ENCODE assay signal across 22 cellular contexts in the genomic region with DNA sequence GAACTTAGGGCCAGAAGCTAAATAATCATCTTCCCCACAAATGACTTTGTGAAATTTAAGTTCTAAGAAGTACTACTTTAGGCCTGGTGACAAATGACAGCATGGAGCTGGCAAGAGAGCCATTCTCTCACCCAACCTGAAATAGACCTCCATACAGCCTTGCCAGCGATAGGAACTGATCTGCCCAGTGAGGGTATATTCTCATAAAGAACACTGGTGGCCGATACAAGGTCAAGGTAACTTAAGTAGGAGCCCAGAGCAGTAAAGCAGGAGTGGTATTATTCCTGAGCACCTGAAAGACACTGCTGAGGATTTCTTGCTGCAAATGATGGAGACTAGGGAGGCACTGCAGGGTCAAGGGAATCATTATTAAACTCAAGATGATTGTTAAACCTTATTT. TPM values are rescaled to one million over a fixed set of nuclear protein-coding genes. Genes with fewer than 3 reads are reported as not detected.
DNase-seq lines count a peak whose midpoint lies in the region; ATAC-seq and TF ChIP-seq lines count a peak whose summit lies in the region.
"Had no signal": no experiment of that assay in that cellular context is flagged by ENCODE, and none has a peak within 500 bp of the region (broad histone marks: within the 10 kb centered on the region; RNA-seq: fewer than 3 reads in every experiment).

No MANE protein-coding gene starts in this region.

- H3K4me3 ChIP-seq in ascending aorta (peak overlapping the region in 1 of 2 donors; percentile 94), thoracic aorta (peak overlapping the region; percentile 94)
- no peak overlapping the region for H3K4me3 ChIP-seq in CD8-positive, alpha-beta memory T cell (ENCODE audit: low read length)
- H3K4me3 ChIP-seq: BLaER1, Peyer's patch had no signal

- H3K9me3 ChIP-seq in CD4-positive, alpha-beta T cell (ENCODE audit: control insufficient read depth, low read length), result no peaks in the 10 kb centered on the region
- H3K9me3 ChIP-seq in ascending aorta, result no peaks in the 10 kb centered on the region
- no peaks in the 10 kb centered on the region for H3K9me3 ChIP-seq in thoracic aorta
- H3K9me3 ChIP-seq in CD8-positive, alpha-beta memory T cell (ENCODE audit: low read length), result no peaks in the 10 kb centered on the region
- H3K9me3 ChIP-seq: Peyer's patch had no signal

- DNase-seq in CD4-positive, alpha-beta T cell, result no peak
- DNase-seq in ascending aorta (ENCODE audit: low spot score in 2 of 2) (no peak), glutamatergic neuron (no peak), thoracic aorta (ENCODE audit: low spot score) (no peak), DMS114 treated with DMSO at 0.1 percent for 48 hours (lab: John Stamatoyannopoulos, UW; ENCODE audit: unreplicated experiment) (no peak), NK-92 (lab: John Stamatoyannopoulos, UW; ENCODE audit: unreplicated experiment) (no peak)
- DNase-seq in CD8-positive, alpha-beta memory T cell, result no peak
- DNase-seq: 8988T; ACHN; CD4-positive, CD25-positive, alpha-beta regulatory T cell; COR-L47; GDM1; HCEC 1CT; KBM-7; NCI-H1694; NCI-H2029 treated with DMSO at 0.1 percent for 48 hours; NCI-H2227 treated with DMSO at 0.1 percent for 48 hours; NCI-H526 treated with DMSO at 0.1 percent for 48 hours; Peyer's patch; SHP77 treated with DMSO at 0.1 percent for 48 hours had no signal

- H3K4me1 ChIP-seq in ascending aorta (peaks cover 0 to 20% of the 10 kb centered on the region in 2 donors), thoracic aorta (ENCODE audit: control insufficient read depth in 1 of 2, low read depth in 2 of 2) (peaks cover 6 to 45% of the 10 kb centered on the region in 2 donors)
- peaks cover 6% of the 10 kb centered on the region for H3K4me1 ChIP-seq in CD8-positive, alpha-beta memory T cell (ENCODE audit: insufficient read depth, low read length)
- H3K4me1 ChIP-seq: BLaER1 had no signal

- ATAC-seq in CD4-positive, alpha-beta T cell (ENCODE audit: poor library complexity), result no peak
- ATAC-seq in thoracic aorta (ENCODE audit: insufficient number of reproducible peaks, low FRiP score, low read depth), result no peak
- ATAC-seq in esophagus mucosa, result no peak

- H3K9me3 Mint-ChIP-seq in CD4-positive, alpha-beta T cell, result no peaks in the 10 kb centered on the region
- peaks cover 13% of the 10 kb centered on the region for H3K9me3 Mint-ChIP-seq in glutamatergic neuron (ENCODE audit: unreplicated experiment)
- H3K9me3 Mint-ChIP-seq in CD8-positive, alpha-beta memory T cell, result no peaks in the 10 kb centered on the region

- peaks cover 18% of the 10 kb centered on the region for H3K4me1 Mint-ChIP-seq in CD4-positive, alpha-beta T cell (ENCODE audit: low read depth)
- H3K4me1 Mint-ChIP-seq in glutamatergic neuron (ENCODE audit: low read depth, unreplicated experiment), result peaks cover 32% of the 10 kb centered on the region
- H3K4me1 Mint-ChIP-seq in CD8-positive, alpha-beta memory T cell, result peaks cover 10 to 20% (median 12%) of the 10 kb centered on the region in 3 donors

- no peaks in the 10 kb centered on the region for H3K36me3 Mint-ChIP-seq in CD4-positive, alpha-beta T cell (ENCODE audit: low read depth)
- H3K36me3 Mint-ChIP-seq in glutamatergic neuron (ENCODE audit: unreplicated experiment), result peaks cover 5% of the 10 kb centered on the region
- no peaks in the 10 kb centered on the region for H3K36me3 Mint-ChIP-seq in CD8-positive, alpha-beta memory T cell
- H3K36me3 Mint-ChIP-seq: CD4-positive, CD25-positive, alpha-beta regulatory T cell had no signal

- H3K36me3 ChIP-seq in ascending aorta, result no peaks in the 10 kb centered on the region
- H3K36me3 ChIP-seq in thoracic aorta, result no peaks in the 10 kb centered on the region
- no peaks in the 10 kb centered on the region for H3K36me3 ChIP-seq in CD8-positive, alpha-beta memory T cell (ENCODE audit: insufficient read depth, low read length)
- H3K36me3 ChIP-seq: BLaER1, Peyer's patch had no signal

- peaks cover 48% of the 10 kb centered on the region for H3K27me3 ChIP-seq in CD4-positive, alpha-beta T cell (ENCODE audit: control insufficient read depth, insufficient read depth, low read length)
- no peaks in the 10 kb centered on the region for H3K27me3 ChIP-seq in ascending aorta
- no peaks in the 10 kb centered on the region for H3K27me3 ChIP-seq in thoracic aorta (replicated peaks; ENCODE audit: insufficient read depth)
- peaks cover 22% of the 10 kb centered on the region for H3K27me3 ChIP-seq in CD8-positive, alpha-beta memory T cell (ENCODE audit: insufficient read depth, low read length, poor library complexity, severe bottlenecking)
- H3K27me3 ChIP-seq: BLaER1, Peyer's patch had no signal

- peak overlapping the region; percentile 4 for H3K4me3 Mint-ChIP-seq in CD4-positive, alpha-beta T cell
- peak overlapping the region; percentile 40 for H3K4me3 Mint-ChIP-seq in glutamatergic neuron (ENCODE audit: unreplicated experiment)
- peak overlapping the region in 2 of 7 donors; percentile 5 to 6 for H3K4me3 Mint-ChIP-seq in CD8-positive, alpha-beta memory T cell
- H3K4me3 Mint-ChIP-seq: CD4-positive, CD25-positive, alpha-beta regulatory T cell had no signal

- no peak overlapping the region for H3K27ac Mint-ChIP-seq in CD4-positive, alpha-beta T cell
- peak overlapping the region; percentile 24 for H3K27ac Mint-ChIP-seq in glutamatergic neuron (ENCODE audit: unreplicated experiment)
- no peak overlapping the region for H3K27ac Mint-ChIP-seq in CD8-positive, alpha-beta memory T cell
- H3K27ac Mint-ChIP-seq: CD4-positive, CD25-positive, alpha-beta regulatory T cell had no signal

- CTCF ChIA-PET in CD4-positive, alpha-beta T cell (lab: Charles Lee), result no interaction called here
- CTCF ChIA-PET in CD8-positive, alpha-beta memory T cell (lab: Charles Lee), result no interaction called here

- intact Hi-C loops in CD4-positive, alpha-beta T cell (cut with DNase I, micrococcal nuclease), result no loop called here
- intact Hi-C loops in ascending aorta (cut with DNase I), result loop anchor here (5.0 kb wide), 1 partner anchor 601 kb away; no protein-coding TSS in a partner anchor

- no peak for TF ChIP-seq CTCF in CD4-positive, alpha-beta T cell (IDR thresholded peaks at IDR 0.05)
- TF ChIP-seq CTCF in ascending aorta (IDR thresholded peaks at IDR 0.05) (no peak), glutamatergic neuron (IDR thresholded peaks at IDR 0.05; ENCODE audit: partially characterized antibody, unreplicated experiment) (no peak), thoracic aorta (IDR thresholded peaks at IDR 0.05) (no peak)

- H3K27me3 Mint-ChIP-seq in CD4-positive, alpha-beta T cell, result peaks cover 82% of the 10 kb centered on the region
- peaks cover 11% of the 10 kb centered on the region for H3K27me3 Mint-ChIP-seq in glutamatergic neuron (ENCODE audit: unreplicated experiment)
- peaks cover 33 to 78% of the 10 kb centered on the region in 2 donors for H3K27me3 Mint-ChIP-seq in CD8-positive, alpha-beta memory T cell

- no peak overlapping the region for H3K27ac ChIP-seq in CD4-positive, alpha-beta T cell (ENCODE audit: low read depth, low read length)
- H3K27ac ChIP-seq in ascending aorta (peak overlapping the region; percentile 97), thoracic aorta (peak overlapping the region; percentile 93 to 96)
- H3K27ac ChIP-seq in CD8-positive, alpha-beta memory T cell (ENCODE audit: low read depth, low read length), result no peak overlapping the region
- H3K27ac ChIP-seq: BLaER1, Peyer's patch had no signal

- POLR2A ChIA-PET in CD4-positive, alpha-beta T cell (lab: Charles Lee), result no interaction called here
- POLR2A ChIA-PET in CD8-positive, alpha-beta memory T cell (lab: Charles Lee), result no interaction called here

RNA-seq across cellular contexts. Expression of gene TTLL7, which starts 2.6 kb away (rescaled TPM):
- total RNA-seq in CD4-positive, alpha-beta T cell, result not detected
- total RNA-seq in ascending aorta, result 20.5 TPM
- 123 TPM for total RNA-seq in glutamatergic neuron (ENCODE audit: unreplicated experiment)
- 10 to 100 TPM; 66.1 to 71.4 TPM for total RNA-seq in thoracic aorta
- total RNA-seq in esophagus mucosa, result 2.2 TPM
- under 1 TPM; 0.85 to 0.97 TPM for total RNA-seq in CD8-positive, alpha-beta memory T cell
- 0.13 TPM for polyA plus RNA-seq in CD8-positive, alpha-beta memory T cell

Comparison
In these comparisons a context has a peak if more than half of its experiments do, and no peak if none do; other contexts are left out.
1. H3K27ac ChIP-seq: peak in ascending aorta (2 of 2) and thoracic aorta (2 of 2); none in CD4-positive, alpha-beta T cell (single experiment) and CD8-positive, alpha-beta memory T cell (single experiment).